Comparison of ENCODE assay signal across 1 cellular context in the genomic region with DNA sequence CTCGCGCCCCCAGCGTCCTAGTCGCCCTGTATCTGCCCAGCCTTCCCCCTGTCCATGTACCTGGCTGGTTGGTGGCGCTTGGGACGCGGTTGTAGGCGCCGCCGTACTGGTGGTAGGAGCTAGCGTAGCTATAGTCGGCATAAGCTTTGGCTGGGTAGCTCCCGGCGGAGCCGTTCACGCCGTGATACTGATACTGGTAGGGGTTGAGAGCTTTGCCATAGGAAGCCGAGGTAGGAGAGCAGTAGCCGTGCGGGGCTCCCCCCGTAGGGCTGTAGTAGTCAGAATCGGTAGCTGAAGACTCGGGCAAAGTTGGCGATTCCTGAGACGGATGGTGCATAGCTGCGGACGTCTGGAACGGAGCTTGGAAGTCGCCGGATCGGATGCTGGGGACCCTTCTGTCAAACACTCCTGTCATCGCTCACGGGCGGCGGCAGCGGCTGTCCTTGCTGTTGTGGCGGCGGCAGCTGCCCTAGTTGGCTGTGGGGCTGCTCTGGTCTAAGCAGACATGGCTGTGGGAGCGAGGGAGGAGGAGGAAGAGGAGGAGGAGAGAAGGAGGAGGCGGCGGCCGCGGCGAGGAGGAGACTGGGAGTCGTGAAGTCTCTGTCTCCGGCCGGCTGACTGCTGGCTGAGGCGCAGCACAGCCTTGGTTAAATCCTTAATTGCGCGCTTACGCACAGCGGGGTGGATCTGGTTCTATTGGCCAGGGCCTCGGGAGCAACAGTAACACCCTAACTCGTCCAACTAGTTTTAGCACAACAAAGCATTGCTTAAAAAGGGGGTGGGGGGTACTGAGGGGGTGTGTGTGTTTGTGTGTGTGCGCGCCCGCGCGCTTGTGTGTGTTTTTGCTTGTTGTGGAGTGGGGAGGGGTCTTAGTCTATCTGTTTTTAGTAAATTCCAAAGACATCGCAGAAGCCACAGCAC.
A peak's percentile ranks its signal among the peaks of the same experiment; 100 is the strongest.
TF ChIP-seq lines count a peak whose summit lies in the region.

A gene (minus strand): TSS at position 623 of the 921 bp plus-strand sequence. CDS start 208 bp downstream, at position 415.

TF ChIP-seq in HepG2, 621 proteins besides CTCF, POLR2A, EP300 and RAD21 (continued from another document):
- TF ChIP-seq, protein P1, sequence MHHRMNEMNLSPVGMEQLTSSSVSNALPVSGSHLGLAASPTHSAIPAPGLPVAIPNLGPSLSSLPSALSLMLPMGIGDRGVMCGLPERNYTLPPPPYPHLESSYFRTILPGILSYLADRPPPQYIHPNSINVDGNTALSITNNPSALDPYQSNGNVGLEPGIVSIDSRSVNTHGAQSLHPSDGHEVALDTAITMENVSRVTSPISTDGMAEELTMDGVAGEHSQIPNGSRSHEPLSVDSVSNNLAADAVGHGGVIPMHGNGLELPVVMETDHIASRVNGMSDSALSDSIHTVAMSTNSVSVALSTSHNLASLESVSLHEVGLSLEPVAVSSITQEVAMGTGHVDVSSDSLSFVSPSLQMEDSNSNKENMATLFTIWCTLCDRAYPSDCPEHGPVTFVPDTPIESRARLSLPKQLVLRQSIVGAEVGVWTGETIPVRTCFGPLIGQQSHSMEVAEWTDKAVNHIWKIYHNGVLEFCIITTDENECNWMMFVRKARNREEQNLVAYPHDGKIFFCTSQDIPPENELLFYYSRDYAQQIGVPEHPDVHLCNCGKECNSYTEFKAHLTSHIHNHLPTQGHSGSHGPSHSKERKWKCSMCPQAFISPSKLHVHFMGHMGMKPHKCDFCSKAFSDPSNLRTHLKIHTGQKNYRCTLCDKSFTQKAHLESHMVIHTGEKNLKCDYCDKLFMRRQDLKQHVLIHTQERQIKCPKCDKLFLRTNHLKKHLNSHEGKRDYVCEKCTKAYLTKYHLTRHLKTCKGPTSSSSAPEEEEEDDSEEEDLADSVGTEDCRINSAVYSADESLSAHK (CRISPR knock-in tag; IDR thresholded peaks at IDR 0.05; ENCODE audit: borderline replicate concordance), result no peak
- TF ChIP-seq, protein P2, sequence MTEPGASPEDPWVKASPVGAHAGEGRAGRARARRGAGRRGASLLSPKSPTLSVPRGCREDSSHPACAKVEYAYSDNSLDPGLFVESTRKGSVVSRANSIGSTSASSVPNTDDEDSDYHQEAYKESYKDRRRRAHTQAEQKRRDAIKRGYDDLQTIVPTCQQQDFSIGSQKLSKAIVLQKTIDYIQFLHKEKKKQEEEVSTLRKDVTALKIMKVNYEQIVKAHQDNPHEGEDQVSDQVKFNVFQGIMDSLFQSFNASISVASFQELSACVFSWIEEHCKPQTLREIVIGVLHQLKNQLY (CRISPR knock-in tag; IDR thresholded peaks at IDR 0.05), result no peak
- no peak for TF ChIP-seq BRD4 (CRISPR knock-in tag; IDR thresholded peaks at IDR 0.05)
- TF ChIP-seq, protein P3, sequence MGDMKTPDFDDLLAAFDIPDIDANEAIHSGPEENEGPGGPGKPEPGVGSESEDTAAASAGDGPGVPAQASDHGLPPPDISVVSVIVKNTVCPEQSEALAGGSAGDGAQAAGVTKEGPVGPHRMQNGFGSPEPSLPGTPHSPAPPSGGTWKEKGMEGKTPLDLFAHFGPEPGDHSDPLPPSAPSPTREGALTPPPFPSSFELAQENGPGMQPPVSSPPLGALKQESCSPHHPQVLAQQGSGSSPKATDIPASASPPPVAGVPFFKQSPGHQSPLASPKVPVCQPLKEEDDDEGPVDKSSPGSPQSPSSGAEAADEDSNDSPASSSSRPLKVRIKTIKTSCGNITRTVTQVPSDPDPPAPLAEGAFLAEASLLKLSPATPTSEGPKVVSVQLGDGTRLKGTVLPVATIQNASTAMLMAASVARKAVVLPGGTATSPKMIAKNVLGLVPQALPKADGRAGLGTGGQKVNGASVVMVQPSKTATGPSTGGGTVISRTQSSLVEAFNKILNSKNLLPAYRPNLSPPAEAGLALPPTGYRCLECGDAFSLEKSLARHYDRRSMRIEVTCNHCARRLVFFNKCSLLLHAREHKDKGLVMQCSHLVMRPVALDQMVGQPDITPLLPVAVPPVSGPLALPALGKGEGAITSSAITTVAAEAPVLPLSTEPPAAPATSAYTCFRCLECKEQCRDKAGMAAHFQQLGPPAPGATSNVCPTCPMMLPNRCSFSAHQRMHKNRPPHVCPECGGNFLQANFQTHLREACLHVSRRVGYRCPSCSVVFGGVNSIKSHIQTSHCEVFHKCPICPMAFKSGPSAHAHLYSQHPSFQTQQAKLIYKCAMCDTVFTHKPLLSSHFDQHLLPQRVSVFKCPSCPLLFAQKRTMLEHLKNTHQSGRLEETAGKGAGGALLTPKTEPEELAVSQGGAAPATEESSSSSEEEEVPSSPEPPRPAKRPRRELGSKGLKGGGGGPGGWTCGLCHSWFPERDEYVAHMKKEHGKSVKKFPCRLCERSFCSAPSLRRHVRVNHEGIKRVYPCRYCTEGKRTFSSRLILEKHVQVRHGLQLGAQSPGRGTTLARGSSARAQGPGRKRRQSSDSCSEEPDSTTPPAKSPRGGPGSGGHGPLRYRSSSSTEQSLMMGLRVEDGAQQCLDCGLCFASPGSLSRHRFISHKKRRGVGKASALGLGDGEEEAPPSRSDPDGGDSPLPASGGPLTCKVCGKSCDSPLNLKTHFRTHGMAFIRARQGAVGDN (CRISPR knock-in tag; IDR thresholded peaks at IDR 0.05), result peak; percentile 46
- no peak for TF ChIP-seq TGIF2 (CRISPR knock-in tag; IDR thresholded peaks at IDR 0.05)
- TF ChIP-seq NR1H2 (CRISPR knock-in tag; IDR thresholded peaks at IDR 0.05; ENCODE audit: borderline replicate concordance, low read depth), result no peak
- no peak for TF ChIP-seq BORCS8-MEF2B (CRISPR knock-in tag; IDR thresholded peaks at IDR 0.05)
- no peak for TF ChIP-seq SMAD1 (CRISPR knock-in tag; IDR thresholded peaks at IDR 0.05; ENCODE audit: borderline replicate concordance, low read depth)
- no peak for TF ChIP-seq ZNF10 (CRISPR knock-in tag; IDR thresholded peaks at IDR 0.05; ENCODE audit: borderline replicate concordance, low read depth)
